1 cellular context compared by ENCODE assay signal in the genomic region with DNA sequence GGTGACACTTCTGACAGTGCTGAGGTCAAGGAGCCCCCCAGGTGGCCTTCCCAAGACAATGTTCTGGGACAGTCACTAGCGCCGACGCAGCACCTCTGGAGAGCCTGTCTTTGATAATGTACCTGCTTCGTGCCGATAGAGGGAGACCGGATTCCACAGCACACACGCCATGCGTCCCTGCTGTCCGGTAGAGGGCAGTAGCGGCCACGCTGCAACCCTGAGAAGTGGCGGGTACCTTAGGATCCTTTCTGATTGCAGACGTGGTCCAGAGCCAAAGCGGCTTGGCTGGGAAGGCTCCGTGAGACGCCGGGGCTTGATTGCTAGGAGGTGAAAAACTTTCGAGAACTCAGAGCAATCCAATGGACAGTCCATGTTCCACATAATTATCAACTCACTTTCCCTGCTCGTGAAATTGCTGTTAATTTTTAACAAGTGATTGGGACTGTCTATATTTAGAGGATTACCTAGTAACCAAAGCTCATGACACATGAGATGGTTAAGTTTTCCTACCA.
TF ChIP-seq lines count a peak whose summit lies in the region.

No MANE protein-coding gene starts in this region.

TF ChIP-seq in HCT116, 20 proteins besides CTCF, POLR2A, EP300 and RAD21 (continued from another document):
- no peak for TF ChIP-seq REST (IDR thresholded peaks at IDR 0.05; ENCODE audit: low read depth)
- no peak for TF ChIP-seq JUND (IDR thresholded peaks at IDR 0.05)
- no peak for TF ChIP-seq FOSL1 (IDR thresholded peaks at IDR 0.05; ENCODE audit: low read depth)
